In genomic region chr15:44193651-44194396, GRCh38 we compare ENCODE assay signal across 8 cellular contexts. TPM values are rescaled to one million over a fixed set of nuclear protein-coding genes. Genes with fewer than 3 reads are reported as not detected.
DNase-seq lines count a peak whose midpoint lies in the region; ATAC-seq and TF ChIP-seq lines count a peak whose summit lies in the region.

No MANE protein-coding gene starts in this region.

- intact Hi-C loops in Right ventricle myocardium inferior (cut with DNase I) (loop anchor here (5.0 kb wide), 2 partner anchors 92 to 402 kb away; partner anchors contain the start of gene SERF2), mucosa of descending colon (cut with DNase I, micrococcal nuclease) (no loop called here)

- ATAC-seq in Right ventricle myocardium inferior (no peak), mucosa of descending colon (no peak), GM21367 (IDR thresholded peaks at IDR 0.05; ENCODE audit: unreplicated experiment) (no peak), HG03280 (IDR thresholded peaks at IDR 0.05; ENCODE audit: unreplicated experiment) (no peak), GM18502 (IDR thresholded peaks at IDR 0.05; ENCODE audit: poor library complexity, unreplicated experiment) (no peak)

- no peaks in the 10 kb centered on the region for H3K9me3 ChIP-seq in cardiac muscle cell (ENCODE audit: low read depth)
- no peaks in the 10 kb centered on the region for H3K9me3 ChIP-seq in NT2/D1 (ENCODE audit: insufficient read depth, low read length)
- no peaks in the 10 kb centered on the region for H3K9me3 ChIP-seq in mucosa of descending colon

- no peak overlapping the region for H3K9ac ChIP-seq in NT2/D1 (ENCODE audit: insufficient read length, low read depth)

- H3K36me3 ChIP-seq in cardiac muscle cell: no peaks in the 10 kb centered on the region
- no peaks in the 10 kb centered on the region for H3K36me3 ChIP-seq in NT2/D1 (ENCODE audit: insufficient read depth, insufficient read length, low read length)
- no peaks in the 10 kb centered on the region for H3K36me3 ChIP-seq in mucosa of descending colon (ENCODE audit: low read depth)

- H3K4me1 ChIP-seq in cardiac muscle cell (ENCODE audit: low read depth) (no peaks in the 10 kb centered on the region), NT2/D1 (ENCODE audit: insufficient read depth, insufficient read length) (no peaks in the 10 kb centered on the region), mucosa of descending colon (ENCODE audit: low read depth) (peaks cover 10% of the 10 kb centered on the region)

- no peak overlapping the region for H3K27ac ChIP-seq in cardiac muscle cell

- peaks cover 37% of the 10 kb centered on the region for H3K27me3 ChIP-seq in cardiac muscle cell
- H3K27me3 ChIP-seq in NT2/D1 (ENCODE audit: insufficient read depth, insufficient read length): peaks cover 43% of the 10 kb centered on the region

- DNase-seq in cardiac muscle cell (ENCODE audit: low read depth in 1 of 2, low spot score in 1 of 2) (peak; percentile 27 to 40), Right ventricle myocardium inferior (ENCODE audit: missing footprints) (no peak), NT2/D1 (ENCODE audit: low read depth, low spot score) (no peak), dedifferentiated amniotic fluid mesenchymal stem cell (ENCODE audit: extremely low spot score) (peak; percentile 45), mucosa of descending colon (peak in 1 of 3 donors; percentile 15)

- H3K4me3 ChIP-seq in cardiac muscle cell (peak overlapping the region; percentile 59), NT2/D1 (ENCODE audit: insufficient read length, low read depth) (peak overlapping the region; percentile 54), mucosa of descending colon (peak overlapping the region; percentile 17)

- no peak for TF ChIP-seq CTCF in cardiac muscle cell (IDR thresholded peaks at IDR 0.05; ENCODE audit: low read depth, low read length)
- no peak for TF ChIP-seq CTCF in mucosa of descending colon (IDR thresholded peaks at IDR 0.05)

RNA-seq across cellular contexts. Expression of gene FRMD5, which starts 1.2 kb away (rescaled TPM):
- total RNA-seq in cardiac muscle cell (55.8 and 59.7 TPM in 2 replicates), Right ventricle myocardium inferior (43.0 TPM), mucosa of descending colon (1 to 10 TPM; 1.8 to 2.3 (median 1.9) TPM)
- 26.8 and 31.9 TPM in 2 replicates for polyA plus RNA-seq in cardiac muscle cell

Comparison
In these comparisons a context has a peak if more than half of its experiments do, and no peak if none do; other contexts are left out.
1. DNase-seq: peak in cardiac muscle cell (2 of 2) and dedifferentiated amniotic fluid mesenchymal stem cell (single experiment); none in Right ventricle myocardium inferior (single experiment) and NT2/D1 (single experiment).
2. RNA of gene FRMD5, which starts 1.2 kb away (total RNA-seq): 55.8 to 59.7 TPM in cardiac muscle cell and 43.0 TPM in Right ventricle myocardium inferior (single experiment); 1.8 to 2.3 TPM in mucosa of descending colon; every median in the first group is over 10 times any median in the second.
3. Peak in every context shown above with its lines, with median percentiles within 50 percentile points of each other: H3K4me3 ChIP-seq.